Comparison of ENCODE assay signal across 10 cellular contexts in the genomic region with DNA sequence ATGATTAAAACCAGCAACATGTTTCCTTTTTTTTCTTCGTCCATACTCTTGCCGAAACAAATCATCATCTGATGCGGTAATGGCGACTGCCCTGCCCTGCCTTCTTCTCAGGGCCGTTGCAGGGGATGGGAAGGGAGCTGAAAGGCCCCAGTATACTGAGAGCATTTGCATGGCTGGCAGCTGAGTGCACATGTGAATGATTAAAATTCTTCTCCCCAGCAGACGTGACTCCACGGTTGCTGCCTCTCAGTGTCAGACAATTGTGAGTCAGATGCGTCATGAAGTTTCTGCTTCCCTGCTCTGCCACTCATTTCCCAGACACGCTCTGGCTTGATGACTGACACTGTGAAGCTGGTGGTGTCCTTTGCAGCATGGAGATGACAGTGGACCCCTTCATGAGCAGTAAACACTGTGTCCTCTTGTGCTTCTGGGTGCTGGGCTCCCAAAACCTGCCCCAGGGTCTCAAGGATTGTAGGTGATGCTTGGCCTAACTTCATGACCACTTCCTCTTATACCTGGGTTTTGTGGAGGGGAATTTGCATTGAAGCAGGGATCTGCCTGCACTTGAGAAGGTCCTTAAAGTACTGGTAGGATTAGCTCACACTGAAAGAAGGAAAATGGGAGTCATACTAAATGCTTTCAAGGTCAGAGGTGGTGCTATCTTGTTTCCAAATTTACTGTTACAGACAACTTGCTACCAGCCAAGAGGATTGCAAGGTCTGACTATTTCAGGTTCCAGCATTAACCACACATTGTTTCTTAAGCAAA.
DNase-seq lines count a peak whose midpoint lies in the region; ATAC-seq, FAIRE-seq and TF ChIP-seq lines count a peak whose summit lies in the region.
"Had no signal": no experiment of that assay in that cellular context is flagged by ENCODE, and none has a peak within 500 bp of the region (broad histone marks: within the 10 kb centered on the region; RNA-seq: fewer than 3 reads in every experiment).

No MANE protein-coding gene starts in this region.

- DNase-seq in GM12891 (ENCODE audit: insufficient read length, low spot score) (peak; percentile 13), NCI-H146 treated with DMSO at 0.1 percent for 48 hours (lab: John Stamatoyannopoulos, UW; ENCODE audit: unreplicated experiment) (no peak), GM19240 (ENCODE audit: insufficient read length, low spot score) (no peak), left ventricle myocardium inferior (no peak), SHP77 (lab: John Stamatoyannopoulos, UW) (no peak)
- peak; percentile 7 for DNase-seq in activated CD8-positive, alpha-beta memory T cell treated with anti-CD3 and anti-CD28 coated beads, Interleukin-2, amount 50 U/mL, for 48 hours
- DNase-seq: hypothalamus, NCI-H2029 treated with DMSO at 0.1 percent for 48 hours had no signal

- no peak for TF ChIP-seq CTCF in nephron (IDR thresholded peaks at IDR 0.05; ENCODE audit: unreplicated experiment in 3 of 3)
- no peak for TF ChIP-seq CTCF in left ventricle myocardium inferior (IDR thresholded peaks at IDR 0.05; ENCODE audit: borderline replicate concordance)

- peaks cover 36% of the 10 kb centered on the region for H3K9me3 Mint-ChIP-seq in nephron

- H3K27me3 ChIP-seq in left ventricle myocardium inferior (ENCODE audit: low read depth): no peaks in the 10 kb centered on the region

- ATAC-seq in HG02870 (IDR thresholded peaks at IDR 0.05; ENCODE audit: unreplicated experiment): peak; percentile 75

- no peak overlapping the region for H3K27ac ChIP-seq in left ventricle myocardium inferior (replicated peaks)

- peaks cover 18% of the 10 kb centered on the region for H3K9me3 ChIP-seq in left ventricle myocardium inferior (replicated peaks)

- H3K4me3 Mint-ChIP-seq in nephron: no peak overlapping the region

- peak overlapping the region; percentile 32 to 77 (median 43) for H3K27ac Mint-ChIP-seq in nephron

- no peak overlapping the region for H3K4me3 ChIP-seq in left ventricle myocardium inferior

- H3K4me1 Mint-ChIP-seq in nephron: peaks cover 14% of the 10 kb centered on the region

- no peak for TF ChIP-seq POLR2A in GM12891 (IDR thresholded peaks at IDR 0.05; ENCODE audit: low read depth, low read length)

- no peaks in the 10 kb centered on the region for H3K4me1 ChIP-seq in left ventricle myocardium inferior

- FAIRE-seq in GM12891 (lab: Jason Lieb, UNC): peak; percentile 79

- intact Hi-C loops in left ventricle myocardium inferior (cut with micrococcal nuclease): no loop called here

- no peaks in the 10 kb centered on the region for H3K36me3 ChIP-seq in left ventricle myocardium inferior

- peaks cover 23% of the 10 kb centered on the region for H3K36me3 Mint-ChIP-seq in nephron (ENCODE audit: low read depth)

- H3K27me3 Mint-ChIP-seq in nephron (ENCODE audit: low read depth): peaks cover 3% of the 10 kb centered on the region

TF ChIP-seq in GM12891, 5 proteins besides CTCF, POLR2A, EP300 and RAD21:
- TF ChIP-seq POU2F2 (IDR thresholded peaks at IDR 0.05; ENCODE audit: low read depth, low read length) (no peak), PAX5 (IDR thresholded peaks at IDR 0.05; ENCODE audit: insufficient read depth, low read length, severe bottlenecking) (peak; percentile 44), SPI1 (IDR thresholded peaks at IDR 0.05; ENCODE audit: low read depth, low read length) (peak; percentile 71)

Comparison
In these comparisons a context has a peak if more than half of its experiments do, and no peak if none do; other contexts are left out.
1. DNase-seq: peak in GM12891 (single experiment) and activated CD8-positive, alpha-beta memory T cell treated with anti-CD3 and anti-CD28 coated beads, Interleukin-2, amount 50 U/mL, for 48 hours (single experiment); none in NCI-H146 treated with DMSO at 0.1 percent for 48 hours (single experiment), GM19240 (single experiment), left ventricle myocardium inferior (single experiment) and SHP77 (0 of 2).